Comparison of ENCODE assay signal across 1 cellular context in genomic region chr12:76020731-76021672, GRCh38.
TF ChIP-seq lines count a peak whose summit lies in the region.

No MANE protein-coding gene starts in this region.

TF ChIP-seq in HepG2, 621 proteins besides CTCF, POLR2A, EP300 and RAD21 (continued from another document):
- TF ChIP-seq HNF1A (IDR thresholded peaks at IDR 0.05; ENCODE audit: low read depth): no peak
- no peak for TF ChIP-seq HNF1A (CRISPR knock-in tag; IDR thresholded peaks at IDR 0.05; ENCODE audit: borderline replicate concordance)
- no peak for TF ChIP-seq TBX2 (CRISPR knock-in tag; IDR thresholded peaks at IDR 0.05; ENCODE audit: borderline replicate concordance)
- no peak for TF ChIP-seq GTF2F1 (IDR thresholded peaks at IDR 0.05; ENCODE audit: low read length)
- TF ChIP-seq ATF2 (CRISPR knock-in tag; IDR thresholded peaks at IDR 0.05): no peak
- TF ChIP-seq MLXIP (CRISPR knock-in tag; IDR thresholded peaks at IDR 0.05; ENCODE audit: borderline replicate concordance): no peak
- no peak for TF ChIP-seq NCOA5 (CRISPR knock-in tag; IDR thresholded peaks at IDR 0.05)
